ENCODE assay signal across 23 cellular contexts in the genomic region with DNA sequence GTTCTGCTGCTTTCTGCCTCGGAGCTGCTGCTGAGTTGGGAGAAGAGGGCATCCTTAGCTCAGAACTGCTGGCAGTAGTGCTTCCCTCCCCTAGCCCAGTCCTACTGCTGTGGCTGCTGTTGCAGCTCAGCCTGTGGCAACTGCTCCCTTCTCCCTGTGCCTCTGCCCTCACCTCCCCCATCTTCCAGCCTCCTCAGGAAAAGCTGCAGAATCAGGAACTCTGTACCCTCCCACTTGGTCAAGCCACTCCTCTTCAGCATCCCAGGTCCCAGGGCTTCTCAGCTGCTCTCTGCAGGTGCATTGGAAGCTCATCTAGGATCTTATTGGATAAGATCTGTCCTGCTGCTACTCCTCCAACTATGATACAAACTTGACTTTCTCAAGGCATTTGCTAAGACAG.
A peak's percentile ranks its signal among the peaks of the same experiment; 100 is the strongest.
DNase-seq lines count a peak whose midpoint lies in the region; ATAC-seq and TF ChIP-seq lines count a peak whose summit lies in the region.
"Had no signal": no experiment of that assay in that cellular context is flagged by ENCODE, and none has a peak within 500 bp of the region (broad histone marks: within the 10 kb centered on the region; RNA-seq: fewer than 3 reads in every experiment).

No MANE protein-coding gene starts in this region.

- H3K36me3 Mint-ChIP-seq in WTC11 (no peaks in the 10 kb centered on the region), neural progenitor cell (no peaks in the 10 kb centered on the region)
- no peaks in the 10 kb centered on the region for H3K36me3 Mint-ChIP-seq in CD8-positive, alpha-beta memory T cell
- H3K36me3 Mint-ChIP-seq: CD4-positive, alpha-beta memory T cell had no signal

- peak; percentile 99 for ATAC-seq in WTC11

- H3K4me1 ChIP-seq in neural progenitor cell (peaks cover 7% of the 10 kb centered on the region), sigmoid colon (no peaks in the 10 kb centered on the region)
- no peaks in the 10 kb centered on the region for H3K4me1 ChIP-seq in CD8-positive, alpha-beta memory T cell (ENCODE audit: insufficient read depth, low read length)
- H3K4me1 ChIP-seq: BLaER1 treated with 17β-estradiol and CSF1 and Interleukin-3, amounts not matched to agents 10 nM and 100 nM; Peyer's patch; SJCRH30 had no signal

- H4K20me1 ChIP-seq in neural progenitor cell (ENCODE audit: low read depth): no peaks in the 10 kb centered on the region
- H4K20me1 ChIP-seq: BLaER1 treated with 17β-estradiol and CSF1 and Interleukin-3, amounts not matched to agents 10 nM and 100 nM had no signal

- H3K4me3 Mint-ChIP-seq in WTC11: no peak overlapping the region
- no peak overlapping the region for H3K4me3 Mint-ChIP-seq in neural progenitor cell
- H3K4me3 Mint-ChIP-seq in CD8-positive, alpha-beta memory T cell: no peak overlapping the region
- H3K4me3 Mint-ChIP-seq: CD4-positive, alpha-beta memory T cell had no signal

- no peak overlapping the region for H3K27ac ChIP-seq in neural progenitor cell
- H3K27ac ChIP-seq in sigmoid colon: no peak overlapping the region
- no peak overlapping the region for H3K27ac ChIP-seq in CD8-positive, alpha-beta memory T cell (ENCODE audit: low read depth, low read length)
- H3K27ac ChIP-seq: 22Rv1; BLaER1 treated with 17β-estradiol and CSF1 and Interleukin-3, amounts not matched to agents 10 nM and 100 nM; Peyer's patch; SJCRH30 had no signal

- H3K9me3 ChIP-seq in neural progenitor cell (ENCODE audit: low read depth) (no peaks in the 10 kb centered on the region), sigmoid colon (no peaks in the 10 kb centered on the region)
- H3K9me3 ChIP-seq in CD8-positive, alpha-beta memory T cell (ENCODE audit: low read length): no peaks in the 10 kb centered on the region
- H3K9me3 ChIP-seq: BLaER1 treated with 17β-estradiol and CSF1 and Interleukin-3, amounts not matched to agents 10 nM and 100 nM; Peyer's patch; SJCRH30 had no signal

- H3K4me1 Mint-ChIP-seq in WTC11 (peaks cover 6% of the 10 kb centered on the region), neural progenitor cell (peaks cover 3% of the 10 kb centered on the region)
- no peaks in the 10 kb centered on the region for H3K4me1 Mint-ChIP-seq in CD8-positive, alpha-beta memory T cell
- H3K4me1 Mint-ChIP-seq: CD4-positive, alpha-beta memory T cell had no signal

- intact Hi-C loops in sigmoid colon (cut with DNase I): no loop called here

- no peaks in the 10 kb centered on the region for H3K79me2 ChIP-seq in neural progenitor cell (ENCODE audit: low read depth)

- H3K27me3 ChIP-seq in neural progenitor cell (no peaks in the 10 kb centered on the region), sigmoid colon (no peaks in the 10 kb centered on the region)
- H3K27me3 ChIP-seq in CD8-positive, alpha-beta memory T cell (ENCODE audit: insufficient read depth, low read length, poor library complexity, severe bottlenecking): no peaks in the 10 kb centered on the region
- H3K27me3 ChIP-seq: BLaER1 treated with 17β-estradiol and CSF1 and Interleukin-3, amounts not matched to agents 10 nM and 100 nM; Peyer's patch; SJCRH30 had no signal

- no peak overlapping the region for H3K9ac ChIP-seq in neural progenitor cell
- H3K9ac ChIP-seq: BLaER1 treated with 17β-estradiol and CSF1 and Interleukin-3, amounts not matched to agents 10 nM and 100 nM had no signal

- H3K4me3 ChIP-seq in neural progenitor cell (no peak overlapping the region), sigmoid colon (no peak overlapping the region)
- no peak overlapping the region for H3K4me3 ChIP-seq in CD8-positive, alpha-beta memory T cell (ENCODE audit: low read length)
- H3K4me3 ChIP-seq: BLaER1 treated with 17β-estradiol and CSF1 and Interleukin-3, amounts not matched to agents 10 nM and 100 nM; Peyer's patch; SJCRH30 had no signal

- no peak for TF ChIP-seq CTCF in WTC11 (IDR thresholded peaks at IDR 0.05)
- no peak for TF ChIP-seq CTCF in neural progenitor cell (IDR thresholded peaks at IDR 0.05)
- no peak for TF ChIP-seq CTCF in sigmoid colon (IDR thresholded peaks at IDR 0.05)

- no peaks in the 10 kb centered on the region; the same call in 1 of the 2 replicates for H3K9me3 Mint-ChIP-seq in WTC11
- H3K9me3 Mint-ChIP-seq in neural progenitor cell: peaks cover 3% of the 10 kb centered on the region
- peaks cover 3 to 25% (median 11%) of the 10 kb centered on the region in 5 donors for H3K9me3 Mint-ChIP-seq in CD8-positive, alpha-beta memory T cell

- POLR2A ChIA-PET in WTC11 (lab: Charles Lee): no interaction called here
- POLR2A ChIA-PET in CD8-positive, alpha-beta memory T cell (lab: Charles Lee): no interaction called here

- H3K4me2 ChIP-seq in neural progenitor cell: no peak overlapping the region
- H3K4me2 ChIP-seq: BLaER1 treated with 17β-estradiol and CSF1 and Interleukin-3, amounts not matched to agents 10 nM and 100 nM had no signal

- TF ChIP-seq EP300 in sigmoid colon (IDR thresholded peaks at IDR 0.05): no peak

- H3K27ac Mint-ChIP-seq in WTC11 (no peak overlapping the region), neural progenitor cell (no peak overlapping the region)
- no peak overlapping the region for H3K27ac Mint-ChIP-seq in CD8-positive, alpha-beta memory T cell
- H3K27ac Mint-ChIP-seq: CD4-positive, alpha-beta memory T cell had no signal

- in situ Hi-C loops in ACHN (cut with HindIII; ENCODE audit: low pct_ligation_motif_present, low pct_unique_long_range_greater_than_20kb, low sequenced_read_pairs): no loop called here

- no peaks in the 10 kb centered on the region for H3K36me3 ChIP-seq in neural progenitor cell
- no peaks in the 10 kb centered on the region for H3K36me3 ChIP-seq in sigmoid colon
- no peaks in the 10 kb centered on the region for H3K36me3 ChIP-seq in CD8-positive, alpha-beta memory T cell (ENCODE audit: insufficient read depth, low read length)
- H3K36me3 ChIP-seq: BLaER1 treated with 17β-estradiol and CSF1 and Interleukin-3, amounts not matched to agents 10 nM and 100 nM; Peyer's patch; SJCRH30 had no signal

- H3F3A ChIP-seq in neural progenitor cell (ENCODE audit: low read depth): no peaks in the 10 kb centered on the region

- WGBS in sigmoid colon, 2 donors: 55 to 56% methylated on average over 1 of the region's 1 CpG

- DNase-seq in DMS53 (lab: John Stamatoyannopoulos, UW) (peak; percentile 21), DMS53 treated with DMSO at 0.1 percent for 48 hours (lab: John Stamatoyannopoulos, UW; ENCODE audit: unreplicated experiment) (no peak), WTC11 (ENCODE audit: low spot score) (peak; percentile 43), iPS-NIHi11 (ENCODE audit: low spot score) (peak; percentile 40), neural progenitor cell (ENCODE audit: low spot score) (peak; percentile 43), sigmoid colon (no peak), ACHN (no peak)
- no peak for DNase-seq in CD8-positive, alpha-beta memory T cell
- DNase-seq: CD4-positive, alpha-beta memory T cell; GDM1; GOT3; Karpas-422; MV-4-11; NCI-H1105 treated with DMSO at 0.1 percent for 48 hours; NCI-H1694; NCI-H2081 treated with DMSO at 0.1 percent for 48 hours; NCI-H446 treated with DMSO at 0.1 percent for 48 hours; NCI-H526 treated with DMSO at 0.1 percent for 48 hours; NK-92 treated with Interleukin-12 subunit alpha and Interleukin-12 subunit beta, amount 100 ng/mL, for 24 hours; Peyer's patch; SJCRH30 had no signal

- no peak for TF ChIP-seq POLR2A in sigmoid colon (IDR thresholded peaks at IDR 0.05)

- H2AFZ ChIP-seq in neural progenitor cell (replicated peaks): peak overlapping the region; percentile 42

- H3K27me3 Mint-ChIP-seq in WTC11 (ENCODE audit: low read depth) (no peaks in the 10 kb centered on the region), neural progenitor cell (ENCODE audit: insufficient read depth, low read depth) (no peaks in the 10 kb centered on the region)
- H3K27me3 Mint-ChIP-seq in CD8-positive, alpha-beta memory T cell: no peaks in the 10 kb centered on the region
- H3K27me3 Mint-ChIP-seq: CD4-positive, alpha-beta memory T cell had no signal

- CTCF ChIA-PET in WTC11 (lab: Charles Lee): no interaction called here
- CTCF ChIA-PET in CD8-positive, alpha-beta memory T cell (lab: Charles Lee): no interaction called here

TF ChIP-seq in WTC11, 78 proteins besides CTCF, POLR2A, EP300 and RAD21 (continues in another document):
- no peak for TF ChIP-seq KAT7 (CRISPR knock-in tag; IDR thresholded peaks at IDR 0.05; ENCODE audit: borderline replicate concordance)
- no peak for TF ChIP-seq HMGA2 (CRISPR knock-in tag; IDR thresholded peaks at IDR 0.05)
- TF ChIP-seq, protein P1, sequence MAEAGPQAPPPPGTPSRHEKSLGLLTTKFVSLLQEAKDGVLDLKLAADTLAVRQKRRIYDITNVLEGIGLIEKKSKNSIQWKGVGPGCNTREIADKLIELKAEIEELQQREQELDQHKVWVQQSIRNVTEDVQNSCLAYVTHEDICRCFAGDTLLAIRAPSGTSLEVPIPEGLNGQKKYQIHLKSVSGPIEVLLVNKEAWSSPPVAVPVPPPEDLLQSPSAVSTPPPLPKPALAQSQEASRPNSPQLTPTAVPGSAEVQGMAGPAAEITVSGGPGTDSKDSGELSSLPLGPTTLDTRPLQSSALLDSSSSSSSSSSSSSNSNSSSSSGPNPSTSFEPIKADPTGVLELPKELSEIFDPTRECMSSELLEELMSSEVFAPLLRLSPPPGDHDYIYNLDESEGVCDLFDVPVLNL (CRISPR knock-in tag; IDR thresholded peaks at IDR 0.05; ENCODE audit: borderline replicate concordance, low read depth): no peak
- no peak for TF ChIP-seq TP53 (CRISPR knock-in tag; IDR thresholded peaks at IDR 0.05)
- TF ChIP-seq FOXK1 (CRISPR knock-in tag; IDR thresholded peaks at IDR 0.05): no peak

Comparison
In these comparisons a context has a peak if more than half of its experiments do, and no peak if none do; other contexts are left out.
1. DNase-seq: peak in DMS53 (single experiment), WTC11 (single experiment), iPS-NIHi11 (single experiment) and neural progenitor cell (single experiment); none in DMS53 treated with DMSO at 0.1 percent for 48 hours (single experiment), sigmoid colon (single experiment), ACHN (single experiment) and CD8-positive, alpha-beta memory T cell (0 of 5).